ENCODE assay signal across 16 cellular contexts in the genomic region with DNA sequence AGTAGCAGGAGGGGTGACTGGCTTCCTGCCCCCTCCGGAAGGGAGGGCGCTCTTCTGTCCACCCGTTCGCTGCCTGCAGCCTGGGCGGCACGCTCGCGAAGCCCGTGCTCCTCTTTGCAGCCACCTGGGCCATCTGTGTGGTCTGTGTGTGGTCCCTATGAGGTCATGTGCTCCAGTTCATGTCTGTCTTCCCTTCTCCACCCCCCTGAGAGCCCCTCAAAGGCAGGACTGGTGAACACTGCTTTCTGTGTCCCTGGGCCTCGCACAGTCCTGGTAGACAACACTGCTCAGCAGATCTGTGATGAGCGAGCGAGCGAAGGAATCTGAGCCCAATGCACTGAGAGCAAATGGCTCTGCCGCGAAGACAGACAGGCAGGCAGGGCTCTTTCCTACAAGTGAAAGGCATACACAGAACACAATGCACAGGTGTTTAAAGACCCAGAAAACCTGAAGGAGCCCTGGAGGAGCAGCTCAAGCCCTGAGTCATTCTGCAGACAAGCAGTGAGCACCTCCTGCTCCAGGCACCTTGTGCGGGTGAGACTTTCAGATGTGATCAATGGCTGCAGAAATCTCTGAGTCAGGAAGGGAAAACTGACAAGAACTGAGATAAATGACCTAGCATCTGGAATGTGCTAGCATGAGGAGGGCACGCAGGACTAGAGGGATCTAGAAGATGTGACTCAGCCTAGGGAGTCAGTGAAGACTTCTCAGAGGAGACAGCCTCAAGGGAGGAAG. TPM values are rescaled to one million over a fixed set of nuclear protein-coding genes. Genes with fewer than 3 reads are reported as not detected.
DNase-seq lines count a peak whose midpoint lies in the region; ATAC-seq and TF ChIP-seq lines count a peak whose summit lies in the region.
"Had no signal": no experiment of that assay in that cellular context is flagged by ENCODE, and none has a peak within 500 bp of the region (broad histone marks: within the 10 kb centered on the region; RNA-seq: fewer than 3 reads in every experiment).

No MANE protein-coding gene starts in this region.

- no peak for TF ChIP-seq CTCF in osteoblast (IDR thresholded peaks at IDR 0.05; ENCODE audit: extremely low read depth, low read depth, low read length)

- H4K20me1 ChIP-seq in osteoblast (ENCODE audit: insufficient read depth, low read length) = peaks cover 11% of the 10 kb centered on the region

- H3K9me3 ChIP-seq in osteoblast (ENCODE audit: low read depth, low read length) = no peaks in the 10 kb centered on the region
- H3K9me3 ChIP-seq: stomach had no signal

- peak; percentile 89 for ATAC-seq in esophagus mucosa
- ATAC-seq in GM18519 (IDR thresholded peaks at IDR 0.05; ENCODE audit: low FRiP score, unreplicated experiment) = no peak
- ATAC-seq: GM23338 had no signal

- no peaks in the 10 kb centered on the region for H3K27me3 ChIP-seq in osteoblast (ENCODE audit: insufficient read depth, low read length)
- H3K27me3 ChIP-seq: stomach had no signal

- H2AFZ ChIP-seq in osteoblast (ENCODE audit: low read length) = no peak overlapping the region
- H2AFZ ChIP-seq: GM23338 had no signal

- H3K4me1 ChIP-seq in osteoblast (ENCODE audit: insufficient read depth, low read length) = peaks cover 3% of the 10 kb centered on the region
- H3K4me1 ChIP-seq: stomach had no signal

- no peak overlapping the region for H3K4me3 ChIP-seq in osteoblast (ENCODE audit: insufficient read depth, low read length)
- H3K4me3 ChIP-seq: GM23338, SK-N-MC, stomach had no signal

- no peaks in the 10 kb centered on the region for H3K79me2 ChIP-seq in osteoblast (ENCODE audit: insufficient read depth, low read length)

- H3K4me2 ChIP-seq in osteoblast (ENCODE audit: insufficient read depth, low read length) = no peak overlapping the region
- H3K4me2 ChIP-seq: GM23338 had no signal

- DNase-seq in ELF-1 (ENCODE audit: low read depth, low spot score) (peak; percentile 29), RPMI7951 (ENCODE audit: low read depth) (peak; percentile 90), osteoblast (ENCODE audit: insufficient read length, low spot score, missing footprints) (peak; percentile 96), SHP77 treated with DMSO at 0.1 percent for 48 hours (lab: John Stamatoyannopoulos, UW) (no peak), NCI-H1436 (lab: John Stamatoyannopoulos, UW) (no peak), T-helper 1 cell (no peak)
- DNase-seq: activated CD4-positive, CD25-positive, alpha-beta regulatory T cell treated with anti-CD3 and anti-CD28 coated beads, Interleukin-2, amount 50 U/mL, for 72 hours; activated T-cell treated with anti-CD3 and anti-CD28 coated beads, Interleukin-2, amount 50 U/mL, for 24 hours; aorta; CD8-positive, alpha-beta memory T cell; NCI-H1930; stomach had no signal

- H3K36me3 ChIP-seq in osteoblast (ENCODE audit: insufficient read depth, low read length) = no peaks in the 10 kb centered on the region

- no peak overlapping the region for H3K27ac ChIP-seq in osteoblast (ENCODE audit: low read depth, low read length)
- H3K27ac ChIP-seq: SK-N-MC, stomach had no signal

RNA-seq across cellular contexts. Expression of a gene that starts 27.1 kb away (rescaled TPM):
- total RNA-seq in RPMI7951 (2014; rRNA removed; shearing (Covaris generic)) = 0.60 and 2.0 TPM in 2 replicates
- total RNA-seq in esophagus mucosa (2.0 TPM), osteoblast (3.3 and 3.5 TPM in 2 replicates)
- total RNA-seq: CD8-positive, alpha-beta memory T cell had no signal

Comparison
In these comparisons a context has a peak if more than half of its experiments do, and no peak if none do; other contexts are left out.
1. DNase-seq: peak in ELF-1 (single experiment), RPMI7951 (single experiment) and osteoblast (single experiment); none in SHP77 treated with DMSO at 0.1 percent for 48 hours (single experiment), NCI-H1436 (single experiment) and T-helper 1 cell (0 of 5).